13 cellular contexts compared by ENCODE assay signal in genomic region chr2:224969633-224970292, GRCh38.
DNase-seq lines count a peak whose midpoint lies in the region; ATAC-seq and TF ChIP-seq lines count a peak whose summit lies in the region.
"Had no signal": no experiment of that assay in that cellular context is flagged by ENCODE, and none has a peak within 500 bp of the region (broad histone marks: within the 10 kb centered on the region; RNA-seq: fewer than 3 reads in every experiment).

No MANE protein-coding gene starts in this region.

- H3K4me1 ChIP-seq in OCI-LY1 (ENCODE audit: insufficient read depth, low read length, severe bottlenecking), result peaks cover 27% of the 10 kb centered on the region
- H3K4me1 ChIP-seq in adrenal gland (replicated peaks in 1 of 2), result peaks cover 0 to 6% of the 10 kb centered on the region in 2 donors

- no peaks in the 10 kb centered on the region for H3K9me3 ChIP-seq in OCI-LY1 (ENCODE audit: low read length)
- H3K9me3 ChIP-seq in adrenal gland (replicated peaks in 1 of 3), result no peaks in the 10 kb centered on the region

- no peaks in the 10 kb centered on the region for H3K79me2 ChIP-seq in OCI-LY1 (ENCODE audit: insufficient read depth, low read length)

- intact Hi-C loops in adrenal gland (cut with DNase I), result no loop called here

- H3K36me3 ChIP-seq in OCI-LY1 (ENCODE audit: insufficient read depth, low read length) (no peaks in the 10 kb centered on the region), adrenal gland (replicated peaks in 1 of 2) (no peaks in the 10 kb centered on the region)
- H3K36me3 ChIP-seq: WERI-Rb-1 had no signal

- DNase-seq in T-helper 1 cell (no peak), adrenal gland (no peak)
- DNase-seq in central memory CD4-positive, alpha-beta T cell, result no peak
- DNase-seq: retina had no signal

- no peaks in the 10 kb centered on the region for H4K20me1 ChIP-seq in OCI-LY1 (ENCODE audit: insufficient read depth, low read length)

- TF ChIP-seq POLR2A in adrenal gland (IDR thresholded peaks at IDR 0.05), result no peak

- no peaks in the 10 kb centered on the region for H3K9me2 ChIP-seq in OCI-LY1 (ENCODE audit: low read depth, low read length)

- H3K27ac Mint-ChIP-seq in T-helper 1 cell treated with Interleukin-12 subunit alpha and Interleukin-12 subunit beta and Interleukin-4 antibody, amounts not matched to agents 30 μg/mL and 1 μg/mL, for 36 hours, result peak overlapping the region; percentile 70
- H3K27ac Mint-ChIP-seq in stimulated activated memory B cell treated with anti-CD40 and anti-IgM and Interleukin-4, amounts not matched to agents 10 μg/mL and 1 μg/mL and 100 μg/mL, for 72 hours, result peak overlapping the region; percentile 90

- no peak overlapping the region for H3K9ac ChIP-seq in OCI-LY1 (ENCODE audit: low read length)

- H3K36me3 Mint-ChIP-seq in T-helper 1 cell treated with Interleukin-12 subunit alpha and Interleukin-12 subunit beta and Interleukin-4 antibody, amounts not matched to agents 30 μg/mL and 1 μg/mL, for 36 hours (ENCODE audit: low read depth), result peaks cover 18% of the 10 kb centered on the region
- peaks cover 7% of the 10 kb centered on the region for H3K36me3 Mint-ChIP-seq in stimulated activated memory B cell treated with anti-CD40 and anti-IgM and Interleukin-4, amounts not matched to agents 10 μg/mL and 1 μg/mL and 100 μg/mL, for 72 hours
- H3K36me3 Mint-ChIP-seq: brain had no signal

- ATAC-seq in GM21737 (IDR thresholded peaks at IDR 0.05; ENCODE audit: unreplicated experiment) (peak; percentile 41), HG02588 (IDR thresholded peaks at IDR 0.05; ENCODE audit: unreplicated experiment) (no peak)
- ATAC-seq in stimulated activated memory B cell treated with anti-CD40 and anti-IgM and Interleukin-4, amounts not matched to agents 10 μg/mL and 1 μg/mL and 100 μg/mL, for 72 hours, result peak; percentile 68
- ATAC-seq: left lobe of liver had no signal

- no peaks in the 10 kb centered on the region for H3K9me3 Mint-ChIP-seq in T-helper 1 cell treated with Interleukin-12 subunit alpha and Interleukin-12 subunit beta and Interleukin-4 antibody, amounts not matched to agents 30 μg/mL and 1 μg/mL, for 36 hours
- H3K9me3 Mint-ChIP-seq in stimulated activated memory B cell treated with anti-CD40 and anti-IgM and Interleukin-4, amounts not matched to agents 10 μg/mL and 1 μg/mL and 100 μg/mL, for 72 hours, result no peaks in the 10 kb centered on the region
- H3K9me3 Mint-ChIP-seq: brain had no signal

- no peaks in the 10 kb centered on the region for H3F3A ChIP-seq in OCI-LY1 (ENCODE audit: insufficient read depth, low read length)

- H3K4me3 ChIP-seq in OCI-LY1 (ENCODE audit: low read depth, low read length, poor library complexity, severe bottlenecking), result no peak overlapping the region
- no peak overlapping the region for H3K4me3 ChIP-seq in adrenal gland

- 59 to 76% (median 68%) methylated on average over 4 of the region's 4 CpGs for WGBS in adrenal gland, 4 donors

- H3K4me3 Mint-ChIP-seq in T-helper 1 cell treated with Interleukin-12 subunit alpha and Interleukin-12 subunit beta and Interleukin-4 antibody, amounts not matched to agents 30 μg/mL and 1 μg/mL, for 36 hours, result no peak overlapping the region
- H3K4me3 Mint-ChIP-seq in stimulated activated memory B cell treated with anti-CD40 and anti-IgM and Interleukin-4, amounts not matched to agents 10 μg/mL and 1 μg/mL and 100 μg/mL, for 72 hours, result peak overlapping the region; percentile 72
- H3K4me3 Mint-ChIP-seq: brain had no signal

- H3K4me2 ChIP-seq in OCI-LY1 (ENCODE audit: low read length), result peak overlapping the region; percentile 9; the same call in 1 of the 2 replicates

- no peaks in the 10 kb centered on the region for H3K27me3 ChIP-seq in OCI-LY1 (ENCODE audit: insufficient read depth, low read length)
- no peaks in the 10 kb centered on the region for H3K27me3 ChIP-seq in adrenal gland

- no peaks in the 10 kb centered on the region for H3K27me3 Mint-ChIP-seq in T-helper 1 cell treated with Interleukin-12 subunit alpha and Interleukin-12 subunit beta and Interleukin-4 antibody, amounts not matched to agents 30 μg/mL and 1 μg/mL, for 36 hours (ENCODE audit: low read depth)
- no peaks in the 10 kb centered on the region for H3K27me3 Mint-ChIP-seq in stimulated activated memory B cell treated with anti-CD40 and anti-IgM and Interleukin-4, amounts not matched to agents 10 μg/mL and 1 μg/mL and 100 μg/mL, for 72 hours

- H3K27ac ChIP-seq in OCI-LY1 (ENCODE audit: low read depth, low read length, poor library complexity, severe bottlenecking) (no peak overlapping the region), adrenal gland (no peak overlapping the region)
- H3K27ac ChIP-seq: 22Rv1, WERI-Rb-1 had no signal

- peaks cover 49% of the 10 kb centered on the region for H3K4me1 Mint-ChIP-seq in T-helper 1 cell treated with Interleukin-12 subunit alpha and Interleukin-12 subunit beta and Interleukin-4 antibody, amounts not matched to agents 30 μg/mL and 1 μg/mL, for 36 hours (ENCODE audit: low read depth)
- H3K4me1 Mint-ChIP-seq in stimulated activated memory B cell treated with anti-CD40 and anti-IgM and Interleukin-4, amounts not matched to agents 10 μg/mL and 1 μg/mL and 100 μg/mL, for 72 hours, result peaks cover 66% of the 10 kb centered on the region

- TF ChIP-seq CTCF in OCI-LY1 (IDR thresholded peaks at IDR 0.05; ENCODE audit: low read length), result no peak
- TF ChIP-seq CTCF in adrenal gland (IDR thresholded peaks at IDR 0.05), result no peak

- peak overlapping the region; percentile 30 for H2AFZ ChIP-seq in OCI-LY1 (ENCODE audit: low read length)
